Comparison of ENCODE assay signal across 22 cellular contexts in genomic region chrX:136386821-136387220, GRCh38.
"Had no signal": no experiment of that assay in that cellular context is flagged by ENCODE, and none has a peak within 500 bp of the region (broad histone marks: within the 10 kb centered on the region; RNA-seq: fewer than 3 reads in every experiment).

No MANE protein-coding gene starts in this region.

- H3K4me2 ChIP-seq: KMS-11, SK-N-SH had no signal

- H3K9me3 ChIP-seq: body of pancreas, Peyer's patch, SJCRH30, SK-N-SH had no signal

- ATAC-seq: activated CD4-positive, CD25-positive, alpha-beta regulatory T cell treated with anti-CD3 and anti-CD28 coated beads, Interleukin-2, amount 50 U/mL, for 24 hours; activated CD8-positive, alpha-beta T cell treated with anti-CD3 and anti-CD28 coated beads for 36 hours; body of pancreas had no signal

- DNase-seq: activated CD4-positive, alpha-beta T cell treated with anti-CD3 and anti-CD28 coated beads for 4 hours; activated CD8-positive, alpha-beta memory T cell treated with anti-CD3 and anti-CD28 coated beads, Interleukin-2, amount 50 U/mL, for 48 hours; activated CD8-positive, alpha-beta T cell treated with anti-CD3 and anti-CD28 coated beads for 36 hours; activated naive CD4-positive, alpha-beta T cell; activated T-cell treated with anti-CD3 and anti-CD28 coated beads, Interleukin-2, amount 50 U/mL, for 1 hour; aorta; body of pancreas; cortex of kidney; NCI-H1092; NCI-H1694 treated with DMSO at 0.1 percent for 48 hours; NCI-H2171; NCI-H226; NCI-H526; Peyer's patch; Right ventricle myocardium superior; SJCRH30; SK-N-SH; SW 1271 had no signal

- H3K36me3 ChIP-seq: Peyer's patch, SJCRH30 had no signal

- H3K27ac ChIP-seq: body of pancreas, KMS-11, Peyer's patch, RWPE1, SJCRH30 had no signal

- H3K4me3 ChIP-seq: body of pancreas, Peyer's patch, SJCRH30 had no signal

- H3K27me3 ChIP-seq: body of pancreas, Peyer's patch, SJCRH30 had no signal

- FAIRE-seq: bronchial epithelial cell had no signal

- H3K4me1 ChIP-seq: body of pancreas, Peyer's patch, SJCRH30 had no signal

- H3K9ac ChIP-seq: KMS-11, SK-N-SH had no signal
